20 cellular contexts compared by ENCODE assay signal in genomic region chr12:5723071-5723470, GRCh38.
DNase-seq lines count a peak whose midpoint lies in the region; ATAC-seq, FAIRE-seq and TF ChIP-seq lines count a peak whose summit lies in the region.
"Had no signal": no experiment of that assay in that cellular context is flagged by ENCODE, and none has a peak within 500 bp of the region (broad histone marks: within the 10 kb centered on the region; RNA-seq: fewer than 3 reads in every experiment).

No MANE protein-coding gene starts in this region.

- POLR2A ChIA-PET in K562 (lab: Yijun Ruan, JAX), result no interaction called here

- H2BK120ac ChIP-seq in neuronal stem cell (ENCODE audit: low read depth, low read length), result no peak overlapping the region

- H2AFZ ChIP-seq in K562 (ENCODE audit: low read depth, low read length) (peak overlapping the region; percentile 56), neuronal stem cell (ENCODE audit: low read length) (no peak overlapping the region)

- H3K18ac ChIP-seq in neuronal stem cell (ENCODE audit: low read length), result peak overlapping the region; percentile 86

- intact Hi-C loops in K562 (cut with micrococcal nuclease) (no loop called here), prostate gland (cut with DNase I) (no loop called here)

- H3K14ac ChIP-seq in neuronal stem cell (ENCODE audit: low read length), result no peak overlapping the region

- H3K9me3 ChIP-seq in K562 (replicated peaks; ENCODE audit: control insufficient read depth, insufficient read depth, low read depth, low read length) (no peaks in the 10 kb centered on the region), neuronal stem cell (replicated peaks in 1 of 2; ENCODE audit: control insufficient read depth in 2 of 2, insufficient read depth in 1 of 2, low read depth in 1 of 2, low read length in 2 of 2) (no peaks in the 10 kb centered on the region), prostate gland (no peaks in the 10 kb centered on the region)
- H3K9me3 ChIP-seq: BLaER1, Caco-2 had no signal

- no peak overlapping the region for H4K91ac ChIP-seq in neuronal stem cell (ENCODE audit: low read depth, low read length, poor library complexity)

- no peak overlapping the region; the same call in 2 of the 3 replicates for H3K27ac ChIP-seq in K562 (ENCODE audit: extremely low read depth, low read depth, low read length)
- no peak overlapping the region for H3K27ac ChIP-seq in neuronal stem cell (replicated peaks; ENCODE audit: low read length)
- H3K27ac ChIP-seq in prostate gland, result no peak overlapping the region
- H3K27ac ChIP-seq: BLaER1, C4-2B had no signal

- in situ Hi-C loops in K562 (cut with MboI), result no loop called here

- no peaks in the 10 kb centered on the region for H3K27me3 ChIP-seq in K562 (ENCODE audit: control insufficient read depth in 2 of 2, insufficient read depth in 2 of 2, low read length in 2 of 2)
- no peaks in the 10 kb centered on the region for H3K27me3 ChIP-seq in neuronal stem cell (ENCODE audit: control insufficient read depth in 3 of 3, insufficient read depth in 3 of 3, low read depth in 1 of 3, low read length in 3 of 3)
- no peaks in the 10 kb centered on the region for H3K27me3 ChIP-seq in prostate gland (replicated peaks; ENCODE audit: insufficient read depth)
- H3K27me3 ChIP-seq: BLaER1 had no signal

- H3K9me1 ChIP-seq in K562 (ENCODE audit: control insufficient read depth, insufficient read depth, low read length), result no peaks in the 10 kb centered on the region

- H2BK12ac ChIP-seq in neuronal stem cell (ENCODE audit: low read length), result no peak overlapping the region

- no peaks in the 10 kb centered on the region for H3K79me2 ChIP-seq in K562 (ENCODE audit: control insufficient read depth, insufficient read depth, low read length)

- WGBS in K562 (ENCODE audit: insufficient coverage, low coverage, missing lambda C conversion rate), result 53% methylated on average over 3 of the region's 5 CpGs
- WGBS in neuronal stem cell (ENCODE audit: extremely low coverage in 2 of 2, insufficient read length in 2 of 2, insufficient replicate concordance in 1 of 2), 2 donors, result no CpG with 5 or more reads among the region's 5 CpGs
- 86% methylated on average over 5 of the region's 5 CpGs for WGBS in prostate gland

- TF ChIP-seq EP300 in K562 (IDR thresholded peaks at IDR 0.05; ENCODE audit: low read length), result no peak

- no peak overlapping the region for H3K4me3 ChIP-seq in K562
- H3K4me3 ChIP-seq in neuronal stem cell (ENCODE audit: low read length in 2 of 2), result no peak overlapping the region
- no peak overlapping the region for H3K4me3 ChIP-seq in prostate gland
- H3K4me3 ChIP-seq: BLaER1 had no signal

- no peak overlapping the region for H3K4ac ChIP-seq in neuronal stem cell (ENCODE audit: low read length)

- no peak for TF ChIP-seq RAD21 in K562 (CRISPR knock-in tag; conservative IDR thresholded peaks at IDR 0.05 in 1 of 2, IDR thresholded peaks at IDR 0.05 in 1 of 2)

- H3K36me3 ChIP-seq in K562 (ENCODE audit: control insufficient read depth, insufficient read depth, low read length) (no peaks in the 10 kb centered on the region), neuronal stem cell (replicated peaks in 1 of 2; ENCODE audit: control insufficient read depth in 2 of 2, insufficient read depth in 2 of 2, low read length in 2 of 2) (no peaks in the 10 kb centered on the region), prostate gland (no peaks in the 10 kb centered on the region)
- H3K36me3 ChIP-seq: BLaER1 had no signal

- H4K8ac ChIP-seq in neuronal stem cell (ENCODE audit: low read depth, low read length), result no peak overlapping the region

- TF ChIP-seq POLR2A in K562 (conservative IDR thresholded peaks at IDR 0.05) (no peak), prostate gland (IDR thresholded peaks at IDR 0.05) (no peak)

- ATAC-seq in K562 (no peak), GM18907 (IDR thresholded peaks at IDR 0.05; ENCODE audit: unreplicated experiment) (no peak)
- ATAC-seq: CD8-positive, alpha-beta T cell had no signal

- H2BK15ac ChIP-seq in neuronal stem cell (ENCODE audit: low read length), result no peak overlapping the region

- H3K79me1 ChIP-seq in neuronal stem cell (ENCODE audit: low read depth, low read length), result no peaks in the 10 kb centered on the region

- no peak overlapping the region for H3K4me2 ChIP-seq in K562 (ENCODE audit: insufficient read depth, low read length)
- no peak overlapping the region for H3K4me2 ChIP-seq in neuronal stem cell (ENCODE audit: insufficient read depth, low read length, poor library complexity, severe bottlenecking)
- H3K4me2 ChIP-seq: BLaER1 had no signal

- peaks cover 0 to 4% of the 10 kb centered on the region in 2 experiments; a peak in 3 of 5 replicates for H3K4me1 ChIP-seq in K562 (replicated peaks in 1 of 2; ENCODE audit: control insufficient read depth in 2 of 2, insufficient read depth in 2 of 2, low read length in 2 of 2)
- peaks cover 9 to 22% of the 10 kb centered on the region in 2 donors for H3K4me1 ChIP-seq in neuronal stem cell (ENCODE audit: control insufficient read depth in 2 of 2, insufficient read depth in 1 of 2, low read depth in 1 of 2, low read length in 2 of 2)
- no peaks in the 10 kb centered on the region for H3K4me1 ChIP-seq in prostate gland (replicated peaks)
- H3K4me1 ChIP-seq: BLaER1 had no signal

- FAIRE-seq in K562 (lab: Jason Lieb, UNC), result no peak
- FAIRE-seq: G401.6, GM12892, GM19239, H54 had no signal

- H3K23ac ChIP-seq in neuronal stem cell (ENCODE audit: low read depth, low read length, poor library complexity), result peak overlapping the region; percentile 56

- H3K9ac ChIP-seq in K562 (ENCODE audit: insufficient read depth in 1 of 2, low read depth in 2 of 2, low read length in 2 of 2) (no peak overlapping the region), neuronal stem cell (ENCODE audit: low read depth, low read length, poor library complexity) (no peak overlapping the region)
- H3K9ac ChIP-seq: BLaER1 had no signal

- CTCF ChIA-PET in K562 (lab: Yijun Ruan, JAX; ENCODE audit: low intra/inter-chr PET ratio), result no interaction called here

- no peak for DNase-seq in K562 (ENCODE audit: extremely low read depth in 1 of 4, low spot score in 3 of 4)
- peak; percentile 51 for DNase-seq in islet precursor cell
- no peak for DNase-seq in neuronal stem cell (ENCODE audit: low spot score)
- DNase-seq in Ammon's horn (ENCODE audit: low spot score), result no peak
- DNase-seq in prostate gland (ENCODE audit: low spot score), result no peak
- DNase-seq in dermis blood vessel endothelial cell, result no peak
- DNase-seq: Caco-2; CD4-positive, CD25-positive, alpha-beta regulatory T cell; CD8-positive, alpha-beta T cell; DMS153; DND-41; GOT3; HCEC 1CT had no signal

- no peak overlapping the region for H2BK5ac ChIP-seq in neuronal stem cell (ENCODE audit: low read length)

- no peak overlapping the region for H2AK5ac ChIP-seq in neuronal stem cell (ENCODE audit: low read depth, low read length)

- BruUV-seq in K562 (replicated peaks; lab: Mats Ljungman, UMichigan), result no TSS peak

- H4K20me1 ChIP-seq in K562 (replicated peaks; ENCODE audit: control insufficient read depth, insufficient read depth, low read length), result no peaks in the 10 kb centered on the region
- H4K20me1 ChIP-seq: BLaER1 had no signal

- TF ChIP-seq CTCF in K562 (IDR thresholded peaks at IDR 0.05 in 2 of 3, conservative IDR thresholded peaks at IDR 0.05 in 1 of 3; ENCODE audit: insufficient read depth in 2 of 3, low read depth in 1 of 3, low read length in 3 of 3) (no peak), prostate gland (IDR thresholded peaks at IDR 0.05) (no peak)

TF ChIP-seq in K562, 482 proteins besides CTCF, POLR2A, EP300 and RAD21 (continues in another document):
- no peak for TF ChIP-seq CXXC5 (CRISPR knock-in tag; IDR thresholded peaks at IDR 0.05)
- no peak for TF ChIP-seq NR2C2 (CRISPR knock-in tag; IDR thresholded peaks at IDR 0.05)
- no peak for TF ChIP-seq NR2C2 (tag; IDR thresholded peaks at IDR 0.05)
- TF ChIP-seq E2F6 (IDR thresholded peaks at IDR 0.05; ENCODE audit: borderline replicate concordance in 1 of 2, extremely low read depth in 1 of 2, insufficient read depth in 1 of 2, insufficient read length in 1 of 2, low read depth in 1 of 2, low read length in 1 of 2, poor library complexity in 1 of 2, severe bottlenecking in 1 of 2), result no peak
- TF ChIP-seq SNAPC5 (CRISPR knock-in tag; IDR thresholded peaks at IDR 0.05), result no peak
- TF ChIP-seq KLF13 (tag; IDR thresholded peaks at IDR 0.05; ENCODE audit: borderline replicate concordance, low read depth), result no peak
- TF ChIP-seq CBX8 (IDR thresholded peaks at IDR 0.05; ENCODE audit: borderline replicate concordance, extremely low read depth, low read depth, low read length, poor library complexity, severe bottlenecking), result no peak
- TF ChIP-seq SUPT5H (IDR thresholded peaks at IDR 0.05), result no peak
- no peak for TF ChIP-seq NR2F6 (CRISPR knock-in tag; IDR thresholded peaks at IDR 0.05)
- TF ChIP-seq ZNF449 (CRISPR knock-in tag; IDR thresholded peaks at IDR 0.05), result no peak
